13 cellular contexts compared by ENCODE assay signal in the genomic region with DNA sequence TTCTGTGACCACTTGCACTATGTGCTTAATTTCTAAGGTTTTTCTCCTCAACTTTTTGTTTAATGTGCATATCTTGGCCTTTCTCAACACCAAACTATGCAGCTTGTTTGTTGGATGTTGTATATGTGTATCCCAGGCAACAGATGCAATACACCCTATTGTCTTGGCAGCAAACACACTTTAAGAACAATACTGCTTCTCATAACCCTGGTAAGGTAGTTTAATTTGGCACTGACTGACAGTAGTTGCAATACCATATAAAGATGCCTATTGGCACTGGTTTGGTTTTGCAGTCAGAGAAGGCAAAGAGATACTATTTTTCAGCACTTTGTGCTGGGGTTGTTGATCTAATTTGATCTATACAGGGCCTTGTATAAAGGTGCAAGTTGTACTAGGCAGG.
DNase-seq lines count a peak whose midpoint lies in the region; ATAC-seq and TF ChIP-seq lines count a peak whose summit lies in the region.
"Had no signal": no experiment of that assay in that cellular context is flagged by ENCODE, and none has a peak within 500 bp of the region (broad histone marks: within the 10 kb centered on the region; RNA-seq: fewer than 3 reads in every experiment).

No MANE protein-coding gene starts in this region.

- POLR2A ChIA-PET in activated CD4-positive, alpha-beta T cell treated with anti-CD3 and anti-CD28 coated beads for 36 hours (lab: Charles Lee) = no interaction called here

- no peak for ATAC-seq in activated CD4-positive, alpha-beta T cell treated with anti-CD3 and anti-CD28 coated beads for 36 hours
- ATAC-seq: HepG2 had no signal

- TF ChIP-seq CTCF in cardiac fibroblast (IDR thresholded peaks at IDR 0.05; ENCODE audit: low read depth, low read length) = no peak

- H3K4me3 Mint-ChIP-seq in activated CD4-positive, alpha-beta T cell treated with anti-CD3 and anti-CD28 coated beads for 36 hours = no peak overlapping the region
- H3K4me3 Mint-ChIP-seq: activated T-helper 1 cell treated with anti-CD3 and anti-CD28 coated beads, Interleukin-12 subunit alpha, Interleukin-12 subunit beta, Interleukin-2, Interleukin-4 antibody, amounts not matched to agents 30 ng/mL and 10 ng/mL and 1 ng/mL, durations not matched to agents 14 hours and 24 hours and 36 hours had no signal

- intact Hi-C loops in activated CD4-positive, alpha-beta T cell treated with anti-CD3 and anti-CD28 coated beads for 36 hours (cut with DNase I, micrococcal nuclease) = no loop called here

- H3K9me3 Mint-ChIP-seq in activated CD4-positive, alpha-beta T cell treated with anti-CD3 and anti-CD28 coated beads for 36 hours (ENCODE audit: low read depth) = no peaks in the 10 kb centered on the region
- H3K9me3 Mint-ChIP-seq: activated T-helper 1 cell treated with anti-CD3 and anti-CD28 coated beads, Interleukin-12 subunit alpha, Interleukin-12 subunit beta, Interleukin-2, Interleukin-4 antibody, amounts not matched to agents 30 ng/mL and 10 ng/mL and 1 ng/mL, durations not matched to agents 14 hours and 24 hours and 36 hours had no signal

- H3K4me3 ChIP-seq in cardiac fibroblast (replicated peaks in 1 of 2; ENCODE audit: low read depth in 2 of 2, low read length in 2 of 2) = no peak overlapping the region

- H3K27me3 Mint-ChIP-seq in activated CD4-positive, alpha-beta T cell treated with anti-CD3 and anti-CD28 coated beads for 36 hours = no peaks in the 10 kb centered on the region

- CTCF ChIA-PET in activated CD4-positive, alpha-beta T cell treated with anti-CD3 and anti-CD28 coated beads for 36 hours (lab: Charles Lee) = no interaction called here

- DNase-seq in DMS153 (lab: John Stamatoyannopoulos, UW) (peak; percentile 26), DMS153 treated with DMSO at 0.1 percent for 48 hours (lab: John Stamatoyannopoulos, UW; ENCODE audit: unreplicated experiment) (no peak), NCI-H2196 treated with DMSO at 0.1 percent for 48 hours (lab: John Stamatoyannopoulos, UW; ENCODE audit: unreplicated experiment) (peak; percentile 41), cardiac fibroblast (ENCODE audit: low read depth in 2 of 2) (peak; percentile 87 to 95), myocyte (ENCODE audit: low read depth) (peak; percentile 15), SW480 (ENCODE audit: low spot score) (no peak)
- no peak for DNase-seq in activated CD4-positive, alpha-beta T cell treated with anti-CD3 and anti-CD28 coated beads for 36 hours
- DNase-seq in activated CD4-positive, alpha-beta T cell treated with anti-CD3 and anti-CD28 coated beads for 48 hours = no peak
- DNase-seq: 8988T; activated CD4-positive, alpha-beta T cell treated with anti-CD3 and anti-CD28 coated beads, Interleukin-2, amount 50 U/mL, for 1 hour; mesendoderm had no signal

- no peaks in the 10 kb centered on the region for H3K4me1 Mint-ChIP-seq in activated CD4-positive, alpha-beta T cell treated with anti-CD3 and anti-CD28 coated beads for 36 hours

- no peak overlapping the region for H3K27ac Mint-ChIP-seq in activated CD4-positive, alpha-beta T cell treated with anti-CD3 and anti-CD28 coated beads for 36 hours
- H3K27ac Mint-ChIP-seq: activated T-helper 1 cell treated with anti-CD3 and anti-CD28 coated beads, Interleukin-12 subunit alpha, Interleukin-12 subunit beta, Interleukin-2, Interleukin-4 antibody, amounts not matched to agents 30 ng/mL and 10 ng/mL and 1 ng/mL, durations not matched to agents 14 hours and 24 hours and 36 hours had no signal

- no peaks in the 10 kb centered on the region for H3K36me3 Mint-ChIP-seq in activated CD4-positive, alpha-beta T cell treated with anti-CD3 and anti-CD28 coated beads for 36 hours (ENCODE audit: low read depth)

Comparison
In these comparisons a context has a peak if more than half of its experiments do, and no peak if none do; other contexts are left out.
1. DNase-seq: peak in DMS153 (single experiment), NCI-H2196 treated with DMSO at 0.1 percent for 48 hours (single experiment), cardiac fibroblast (2 of 2) and myocyte (single experiment); none in DMS153 treated with DMSO at 0.1 percent for 48 hours (single experiment), activated CD4-positive, alpha-beta T cell treated with anti-CD3 and anti-CD28 coated beads for 36 hours (single experiment), activated CD4-positive, alpha-beta T cell treated with anti-CD3 and anti-CD28 coated beads for 48 hours (single experiment) and SW480 (single experiment).